2 cellular contexts compared by ENCODE assay signal in the genomic region with DNA sequence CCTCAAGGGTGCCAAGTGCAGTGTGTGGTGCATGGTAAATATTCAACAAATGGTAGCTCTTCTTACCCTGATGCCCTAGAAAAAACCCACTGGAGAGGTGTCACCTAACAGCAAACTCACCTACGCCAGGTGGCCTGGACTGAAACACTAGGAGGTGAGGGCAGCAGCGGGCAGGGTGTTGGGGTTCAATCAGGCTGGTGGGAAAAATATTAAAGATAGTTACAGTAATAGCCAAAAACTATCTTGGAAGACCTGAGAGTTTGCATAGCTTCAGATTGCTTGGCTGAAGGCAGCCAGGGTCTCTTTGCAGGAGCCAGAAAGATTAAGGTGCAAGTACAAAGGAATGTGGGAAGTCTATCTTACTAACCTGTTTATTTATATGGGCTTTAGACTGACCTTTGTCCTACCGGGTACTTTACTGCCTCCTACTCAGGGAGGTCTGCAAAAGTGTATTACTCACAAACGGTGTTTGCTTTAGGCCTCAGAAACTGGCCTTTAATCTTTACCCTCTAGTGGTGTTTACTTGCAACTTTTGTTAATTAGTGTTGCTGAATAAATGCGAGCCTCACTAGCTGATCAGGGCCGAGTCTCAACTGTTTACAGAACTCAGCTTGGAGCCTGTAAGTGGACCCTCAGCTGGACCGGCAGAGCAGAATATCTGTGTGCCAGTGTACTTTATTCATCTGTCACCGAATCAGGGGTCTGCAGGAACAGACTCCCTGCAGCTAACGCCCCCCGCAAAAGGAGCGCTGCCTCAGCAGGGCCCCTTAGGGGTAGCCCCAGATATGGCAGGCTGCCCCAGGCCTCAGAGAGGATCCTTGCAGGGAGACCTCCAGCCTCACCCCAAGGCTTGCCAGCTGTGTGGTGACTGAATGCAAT.
TF ChIP-seq lines count a peak whose summit lies in the region.

No MANE protein-coding gene starts in this region.

TF ChIP-seq in WTC11, 78 proteins besides CTCF, POLR2A, EP300 and RAD21:
- TF ChIP-seq, protein P1, sequence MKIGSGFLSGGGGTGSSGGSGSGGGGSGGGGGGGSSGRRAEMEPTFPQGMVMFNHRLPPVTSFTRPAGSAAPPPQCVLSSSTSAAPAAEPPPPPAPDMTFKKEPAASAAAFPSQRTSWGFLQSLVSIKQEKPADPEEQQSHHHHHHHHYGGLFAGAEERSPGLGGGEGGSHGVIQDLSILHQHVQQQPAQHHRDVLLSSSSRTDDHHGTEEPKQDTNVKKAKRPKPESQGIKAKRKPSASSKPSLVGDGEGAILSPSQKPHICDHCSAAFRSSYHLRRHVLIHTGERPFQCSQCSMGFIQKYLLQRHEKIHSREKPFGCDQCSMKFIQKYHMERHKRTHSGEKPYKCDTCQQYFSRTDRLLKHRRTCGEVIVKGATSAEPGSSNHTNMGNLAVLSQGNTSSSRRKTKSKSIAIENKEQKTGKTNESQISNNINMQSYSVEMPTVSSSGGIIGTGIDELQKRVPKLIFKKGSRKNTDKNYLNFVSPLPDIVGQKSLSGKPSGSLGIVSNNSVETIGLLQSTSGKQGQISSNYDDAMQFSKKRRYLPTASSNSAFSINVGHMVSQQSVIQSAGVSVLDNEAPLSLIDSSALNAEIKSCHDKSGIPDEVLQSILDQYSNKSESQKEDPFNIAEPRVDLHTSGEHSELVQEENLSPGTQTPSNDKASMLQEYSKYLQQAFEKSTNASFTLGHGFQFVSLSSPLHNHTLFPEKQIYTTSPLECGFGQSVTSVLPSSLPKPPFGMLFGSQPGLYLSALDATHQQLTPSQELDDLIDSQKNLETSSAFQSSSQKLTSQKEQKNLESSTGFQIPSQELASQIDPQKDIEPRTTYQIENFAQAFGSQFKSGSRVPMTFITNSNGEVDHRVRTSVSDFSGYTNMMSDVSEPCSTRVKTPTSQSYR (CRISPR knock-in tag; IDR thresholded peaks at IDR 0.05) = no peak
- TF ChIP-seq, protein P2, sequence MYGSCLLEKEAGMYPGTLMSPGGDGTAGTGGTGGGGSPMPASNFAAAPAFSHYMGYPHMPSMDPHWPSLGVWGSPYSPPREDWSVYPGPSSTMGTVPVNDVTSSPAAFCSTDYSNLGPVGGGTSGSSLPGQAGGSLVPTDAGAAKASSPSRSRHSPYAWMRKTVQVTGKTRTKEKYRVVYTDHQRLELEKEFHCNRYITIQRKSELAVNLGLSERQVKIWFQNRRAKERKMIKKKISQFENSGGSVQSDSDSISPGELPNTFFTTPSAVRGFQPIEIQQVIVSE (CRISPR knock-in tag; IDR thresholded peaks at IDR 0.05; ENCODE audit: borderline replicate concordance) = no peak
- TF ChIP-seq, protein P3, sequence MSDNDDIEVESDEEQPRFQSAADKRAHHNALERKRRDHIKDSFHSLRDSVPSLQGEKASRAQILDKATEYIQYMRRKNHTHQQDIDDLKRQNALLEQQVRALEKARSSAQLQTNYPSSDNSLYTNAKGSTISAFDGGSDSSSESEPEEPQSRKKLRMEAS (CRISPR knock-in tag; IDR thresholded peaks at IDR 0.05) = no peak

TF ChIP-seq in HepG2, 621 proteins besides CTCF, POLR2A, EP300 and RAD21 (continues in another document):
- TF ChIP-seq ZMAT3 (CRISPR knock-in tag; conservative IDR thresholded peaks at IDR 0.05) (peak; percentile 65; the same call in 1 of the 2 replicates), ZNF552 (CRISPR knock-in tag; IDR thresholded peaks at IDR 0.05; ENCODE audit: borderline replicate concordance) (no peak), RXRB (CRISPR knock-in tag; IDR thresholded peaks at IDR 0.05; ENCODE audit: borderline replicate concordance) (peak; percentile 96), ZNF101 (CRISPR knock-in tag; IDR thresholded peaks at IDR 0.05; ENCODE audit: borderline replicate concordance, low read depth) (0 out of 2 replicates have a peak, but pooled peaks have one; percentile 33), ZNF331 (CRISPR knock-in tag; IDR thresholded peaks at IDR 0.05) (peak; percentile 53; the same call in 1 of the 2 replicates), POGZ (CRISPR knock-in tag; IDR thresholded peaks at IDR 0.05) (peak; percentile 74), PRMT3 (CRISPR knock-in tag; IDR thresholded peaks at IDR 0.05; ENCODE audit: borderline replicate concordance, low read depth) (peak; percentile 60; the same call in 1 of the 2 replicates), ZNF761 (CRISPR knock-in tag; conservative IDR thresholded peaks at IDR 0.05) (0 out of 2 replicates have a peak, but pooled peaks have one; percentile 46), SAP130 (CRISPR knock-in tag; IDR thresholded peaks at IDR 0.05; ENCODE audit: low read depth) (peak; percentile 76), ARHGAP35 (CRISPR knock-in tag; IDR thresholded peaks at IDR 0.05; ENCODE audit: borderline replicate concordance) (no peak), FOSL1 (CRISPR knock-in tag; IDR thresholded peaks at IDR 0.05; ENCODE audit: borderline replicate concordance) (peak; percentile 60; the same call in 1 of the 2 replicates), HOXA3 (CRISPR knock-in tag; IDR thresholded peaks at IDR 0.05) (peak; percentile 49), KDM4B (CRISPR knock-in tag; IDR thresholded peaks at IDR 0.05) (0 out of 2 replicates have a peak, but pooled peaks have one; percentile 65), KDM3A (CRISPR knock-in tag; IDR thresholded peaks at IDR 0.05; ENCODE audit: low read depth) (0 out of 2 replicates have a peak, but pooled peaks have one; percentile 51), ZNF232 (CRISPR knock-in tag; IDR thresholded peaks at IDR 0.05; ENCODE audit: borderline replicate concordance) (no peak), SIX4 (CRISPR knock-in tag; IDR thresholded peaks at IDR 0.05) (peak; percentile 62; the same call in 1 of the 2 replicates), KAT8 (CRISPR knock-in tag; IDR thresholded peaks at IDR 0.05) (peak; percentile 77), ZNF614 (CRISPR knock-in tag; IDR thresholded peaks at IDR 0.05; ENCODE audit: borderline replicate concordance) (peak; percentile 76; the same call in 1 of the 2 replicates)
- TF ChIP-seq, protein P4, sequence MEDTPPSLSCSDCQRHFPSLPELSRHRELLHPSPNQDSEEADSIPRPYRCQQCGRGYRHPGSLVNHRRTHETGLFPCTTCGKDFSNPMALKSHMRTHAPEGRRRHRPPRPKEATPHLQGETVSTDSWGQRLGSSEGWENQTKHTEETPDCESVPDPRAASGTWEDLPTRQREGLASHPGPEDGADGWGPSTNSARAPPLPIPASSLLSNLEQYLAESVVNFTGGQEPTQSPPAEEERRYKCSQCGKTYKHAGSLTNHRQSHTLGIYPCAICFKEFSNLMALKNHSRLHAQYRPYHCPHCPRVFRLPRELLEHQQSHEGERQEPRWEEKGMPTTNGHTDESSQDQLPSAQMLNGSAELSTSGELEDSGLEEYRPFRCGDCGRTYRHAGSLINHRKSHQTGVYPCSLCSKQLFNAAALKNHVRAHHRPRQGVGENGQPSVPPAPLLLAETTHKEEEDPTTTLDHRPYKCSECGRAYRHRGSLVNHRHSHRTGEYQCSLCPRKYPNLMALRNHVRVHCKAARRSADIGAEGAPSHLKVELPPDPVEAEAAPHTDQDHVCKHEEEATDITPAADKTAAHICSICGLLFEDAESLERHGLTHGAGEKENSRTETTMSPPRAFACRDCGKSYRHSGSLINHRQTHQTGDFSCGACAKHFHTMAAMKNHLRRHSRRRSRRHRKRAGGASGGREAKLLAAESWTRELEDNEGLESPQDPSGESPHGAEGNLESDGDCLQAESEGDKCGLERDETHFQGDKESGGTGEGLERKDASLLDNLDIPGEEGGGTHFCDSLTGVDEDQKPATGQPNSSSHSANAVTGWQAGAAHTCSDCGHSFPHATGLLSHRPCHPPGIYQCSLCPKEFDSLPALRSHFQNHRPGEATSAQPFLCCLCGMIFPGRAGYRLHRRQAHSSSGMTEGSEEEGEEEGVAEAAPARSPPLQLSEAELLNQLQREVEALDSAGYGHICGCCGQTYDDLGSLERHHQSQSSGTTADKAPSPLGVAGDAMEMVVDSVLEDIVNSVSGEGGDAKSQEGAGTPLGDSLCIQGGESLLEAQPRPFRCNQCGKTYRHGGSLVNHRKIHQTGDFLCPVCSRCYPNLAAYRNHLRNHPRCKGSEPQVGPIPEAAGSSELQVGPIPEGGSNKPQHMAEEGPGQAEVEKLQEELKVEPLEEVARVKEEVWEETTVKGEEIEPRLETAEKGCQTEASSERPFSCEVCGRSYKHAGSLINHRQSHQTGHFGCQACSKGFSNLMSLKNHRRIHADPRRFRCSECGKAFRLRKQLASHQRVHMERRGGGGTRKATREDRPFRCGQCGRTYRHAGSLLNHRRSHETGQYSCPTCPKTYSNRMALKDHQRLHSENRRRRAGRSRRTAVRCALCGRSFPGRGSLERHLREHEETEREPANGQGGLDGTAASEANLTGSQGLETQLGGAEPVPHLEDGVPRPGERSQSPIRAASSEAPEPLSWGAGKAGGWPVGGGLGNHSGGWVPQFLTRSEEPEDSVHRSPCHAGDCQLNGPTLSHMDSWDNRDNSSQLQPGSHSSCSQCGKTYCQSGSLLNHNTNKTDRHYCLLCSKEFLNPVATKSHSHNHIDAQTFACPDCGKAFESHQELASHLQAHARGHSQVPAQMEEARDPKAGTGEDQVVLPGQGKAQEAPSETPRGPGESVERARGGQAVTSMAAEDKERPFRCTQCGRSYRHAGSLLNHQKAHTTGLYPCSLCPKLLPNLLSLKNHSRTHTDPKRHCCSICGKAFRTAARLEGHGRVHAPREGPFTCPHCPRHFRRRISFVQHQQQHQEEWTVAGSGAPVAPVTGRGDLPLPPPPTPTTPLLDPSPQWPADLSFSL (CRISPR knock-in tag; IDR thresholded peaks at IDR 0.05) = 0 out of 2 replicates have a peak, but pooled peaks have one; percentile 16
- TF ChIP-seq, protein P5, sequence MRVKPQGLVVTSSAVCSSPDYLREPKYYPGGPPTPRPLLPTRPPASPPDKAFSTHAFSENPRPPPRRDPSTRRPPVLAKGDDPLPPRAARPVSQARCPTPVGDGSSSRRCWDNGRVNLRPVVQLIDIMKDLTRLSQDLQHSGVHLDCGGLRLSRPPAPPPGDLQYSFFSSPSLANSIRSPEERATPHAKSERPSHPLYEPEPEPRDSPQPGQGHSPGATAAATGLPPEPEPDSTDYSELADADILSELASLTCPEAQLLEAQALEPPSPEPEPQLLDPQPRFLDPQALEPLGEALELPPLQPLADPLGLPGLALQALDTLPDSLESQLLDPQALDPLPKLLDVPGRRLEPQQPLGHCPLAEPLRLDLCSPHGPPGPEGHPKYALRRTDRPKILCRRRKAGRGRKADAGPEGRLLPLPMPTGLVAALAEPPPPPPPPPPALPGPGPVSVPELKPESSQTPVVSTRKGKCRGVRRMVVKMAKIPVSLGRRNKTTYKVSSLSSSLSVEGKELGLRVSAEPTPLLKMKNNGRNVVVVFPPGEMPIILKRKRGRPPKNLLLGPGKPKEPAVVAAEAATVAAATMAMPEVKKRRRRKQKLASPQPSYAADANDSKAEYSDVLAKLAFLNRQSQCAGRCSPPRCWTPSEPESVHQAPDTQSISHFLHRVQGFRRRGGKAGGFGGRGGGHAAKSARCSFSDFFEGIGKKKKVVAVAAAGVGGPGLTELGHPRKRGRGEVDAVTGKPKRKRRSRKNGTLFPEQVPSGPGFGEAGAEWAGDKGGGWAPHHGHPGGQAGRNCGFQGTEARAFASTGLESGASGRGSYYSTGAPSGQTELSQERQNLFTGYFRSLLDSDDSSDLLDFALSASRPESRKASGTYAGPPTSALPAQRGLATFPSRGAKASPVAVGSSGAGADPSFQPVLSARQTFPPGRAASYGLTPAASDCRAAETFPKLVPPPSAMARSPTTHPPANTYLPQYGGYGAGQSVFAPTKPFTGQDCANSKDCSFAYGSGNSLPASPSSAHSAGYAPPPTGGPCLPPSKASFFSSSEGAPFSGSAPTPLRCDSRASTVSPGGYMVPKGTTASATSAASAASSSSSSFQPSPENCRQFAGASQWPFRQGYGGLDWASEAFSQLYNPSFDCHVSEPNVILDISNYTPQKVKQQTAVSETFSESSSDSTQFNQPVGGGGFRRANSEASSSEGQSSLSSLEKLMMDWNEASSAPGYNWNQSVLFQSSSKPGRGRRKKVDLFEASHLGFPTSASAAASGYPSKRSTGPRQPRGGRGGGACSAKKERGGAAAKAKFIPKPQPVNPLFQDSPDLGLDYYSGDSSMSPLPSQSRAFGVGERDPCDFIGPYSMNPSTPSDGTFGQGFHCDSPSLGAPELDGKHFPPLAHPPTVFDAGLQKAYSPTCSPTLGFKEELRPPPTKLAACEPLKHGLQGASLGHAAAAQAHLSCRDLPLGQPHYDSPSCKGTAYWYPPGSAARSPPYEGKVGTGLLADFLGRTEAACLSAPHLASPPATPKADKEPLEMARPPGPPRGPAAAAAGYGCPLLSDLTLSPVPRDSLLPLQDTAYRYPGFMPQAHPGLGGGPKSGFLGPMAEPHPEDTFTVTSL (CRISPR knock-in tag; IDR thresholded peaks at IDR 0.05; ENCODE audit: borderline replicate concordance) = peak; percentile 94
- TF ChIP-seq, protein P6, sequence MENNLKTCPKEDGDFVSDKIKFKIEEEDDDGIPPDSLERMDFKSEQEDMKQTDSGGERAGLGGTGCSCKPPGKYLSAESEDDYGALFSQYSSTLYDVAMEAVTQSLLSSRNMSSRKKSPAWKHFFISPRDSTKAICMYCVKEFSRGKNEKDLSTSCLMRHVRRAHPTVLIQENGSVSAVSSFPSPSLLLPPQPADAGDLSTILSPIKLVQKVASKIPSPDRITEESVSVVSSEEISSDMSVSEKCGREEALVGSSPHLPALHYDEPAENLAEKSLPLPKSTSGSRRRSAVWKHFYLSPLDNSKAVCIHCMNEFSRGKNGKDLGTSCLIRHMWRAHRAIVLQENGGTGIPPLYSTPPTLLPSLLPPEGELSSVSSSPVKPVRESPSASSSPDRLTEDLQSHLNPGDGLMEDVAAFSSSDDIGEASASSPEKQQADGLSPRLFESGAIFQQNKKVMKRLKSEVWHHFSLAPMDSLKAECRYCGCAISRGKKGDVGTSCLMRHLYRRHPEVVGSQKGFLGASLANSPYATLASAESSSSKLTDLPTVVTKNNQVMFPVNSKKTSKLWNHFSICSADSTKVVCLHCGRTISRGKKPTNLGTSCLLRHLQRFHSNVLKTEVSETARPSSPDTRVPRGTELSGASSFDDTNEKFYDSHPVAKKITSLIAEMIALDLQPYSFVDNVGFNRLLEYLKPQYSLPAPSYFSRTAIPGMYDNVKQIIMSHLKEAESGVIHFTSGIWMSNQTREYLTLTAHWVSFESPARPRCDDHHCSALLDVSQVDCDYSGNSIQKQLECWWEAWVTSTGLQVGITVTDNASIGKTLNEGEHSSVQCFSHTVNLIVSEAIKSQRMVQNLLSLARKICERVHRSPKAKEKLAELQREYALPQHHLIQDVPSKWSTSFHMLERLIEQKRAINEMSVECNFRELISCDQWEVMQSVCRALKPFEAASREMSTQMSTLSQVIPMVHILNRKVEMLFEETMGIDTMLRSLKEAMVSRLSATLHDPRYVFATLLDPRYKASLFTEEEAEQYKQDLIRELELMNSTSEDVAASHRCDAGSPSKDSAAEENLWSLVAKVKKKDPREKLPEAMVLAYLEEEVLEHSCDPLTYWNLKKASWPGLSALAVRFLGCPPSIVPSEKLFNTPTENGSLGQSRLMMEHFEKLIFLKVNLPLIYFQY (CRISPR knock-in tag; IDR thresholded peaks at IDR 0.05; ENCODE audit: borderline replicate concordance) = peak; percentile 89
- TF ChIP-seq, protein P7, sequence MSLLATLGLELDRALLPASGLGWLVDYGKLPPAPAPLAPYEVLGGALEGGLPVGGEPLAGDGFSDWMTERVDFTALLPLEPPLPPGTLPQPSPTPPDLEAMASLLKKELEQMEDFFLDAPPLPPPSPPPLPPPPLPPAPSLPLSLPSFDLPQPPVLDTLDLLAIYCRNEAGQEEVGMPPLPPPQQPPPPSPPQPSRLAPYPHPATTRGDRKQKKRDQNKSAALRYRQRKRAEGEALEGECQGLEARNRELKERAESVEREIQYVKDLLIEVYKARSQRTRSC (CRISPR knock-in tag; IDR thresholded peaks at IDR 0.05; ENCODE audit: low read depth) = no peak
- TF ChIP-seq, protein P8, sequence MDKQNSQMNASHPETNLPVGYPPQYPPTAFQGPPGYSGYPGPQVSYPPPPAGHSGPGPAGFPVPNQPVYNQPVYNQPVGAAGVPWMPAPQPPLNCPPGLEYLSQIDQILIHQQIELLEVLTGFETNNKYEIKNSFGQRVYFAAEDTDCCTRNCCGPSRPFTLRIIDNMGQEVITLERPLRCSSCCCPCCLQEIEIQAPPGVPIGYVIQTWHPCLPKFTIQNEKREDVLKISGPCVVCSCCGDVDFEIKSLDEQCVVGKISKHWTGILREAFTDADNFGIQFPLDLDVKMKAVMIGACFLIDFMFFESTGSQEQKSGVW (CRISPR knock-in tag; IDR thresholded peaks at IDR 0.05; ENCODE audit: borderline replicate concordance) = no peak
